8 cellular contexts compared by ENCODE assay signal in genomic region chr14:81220488-81220766, GRCh38. TPM values are rescaled to one million over a fixed set of nuclear protein-coding genes. Genes with fewer than 3 reads are reported as not detected.
DNase-seq lines count a peak whose midpoint lies in the region; ATAC-seq lines count a peak whose summit lies in the region.

No MANE protein-coding gene starts in this region.

- H3K27ac Mint-ChIP-seq in activated CD8-positive, alpha-beta T cell treated with anti-CD3 and anti-CD28 coated beads, Interleukin-2, amount 10 ng/mL, durations not matched to agents 7 days and 5 days = peak overlapping the region; percentile 98
- peak overlapping the region; percentile 99 for H3K27ac Mint-ChIP-seq in stimulated activated naive B cell treated with anti-CD40 and anti-IgM and Interleukin-4, amounts not matched to agents 10 μg/mL and 1 μg/mL and 100 μg/mL, for 72 hours

- peak overlapping the region; percentile 93 for H3K4me3 Mint-ChIP-seq in activated CD8-positive, alpha-beta T cell treated with anti-CD3 and anti-CD28 coated beads, Interleukin-2, amount 10 ng/mL, durations not matched to agents 7 days and 5 days
- H3K4me3 Mint-ChIP-seq in stimulated activated naive B cell treated with anti-CD40 and anti-IgM and Interleukin-4, amounts not matched to agents 10 μg/mL and 1 μg/mL and 100 μg/mL, for 72 hours = peak overlapping the region; percentile 93 to 96

- H3K27me3 Mint-ChIP-seq in activated CD8-positive, alpha-beta T cell treated with anti-CD3 and anti-CD28 coated beads, Interleukin-2, amount 10 ng/mL, durations not matched to agents 7 days and 5 days (ENCODE audit: low read depth) = peaks cover 2% of the 10 kb centered on the region
- H3K27me3 Mint-ChIP-seq in stimulated activated naive B cell treated with anti-CD40 and anti-IgM and Interleukin-4, amounts not matched to agents 10 μg/mL and 1 μg/mL and 100 μg/mL, for 72 hours = no peaks in the 10 kb centered on the region

- peaks cover 26% of the 10 kb centered on the region for H3K36me3 Mint-ChIP-seq in activated CD8-positive, alpha-beta T cell treated with anti-CD3 and anti-CD28 coated beads, Interleukin-2, amount 10 ng/mL, durations not matched to agents 7 days and 5 days (ENCODE audit: low read depth)
- H3K36me3 Mint-ChIP-seq in stimulated activated naive B cell treated with anti-CD40 and anti-IgM and Interleukin-4, amounts not matched to agents 10 μg/mL and 1 μg/mL and 100 μg/mL, for 72 hours = peaks cover 9 to 31% of the 10 kb centered on the region in 2 donors

- DNase-seq in NCI-H1105 treated with DMSO at 0.1 percent for 48 hours (lab: John Stamatoyannopoulos, UW) (peak; percentile 54), NCI-H1105 (lab: John Stamatoyannopoulos, UW) (no peak), A172 (ENCODE audit: low spot score) (no peak), GM19238 (ENCODE audit: insufficient read length, low spot score) (no peak), T1000 (lab: John Stamatoyannopoulos, UW) (no peak)
- no peak for DNase-seq in activated CD8-positive, alpha-beta T cell treated with anti-CD3 and anti-CD28 coated beads, Interleukin-2, amount 10 ng/mL, durations not matched to agents 7 days and 5 days
- no peak for DNase-seq in stimulated activated naive B cell treated with anti-CD40 and anti-IgM and Interleukin-4, amounts not matched to agents 10 μg/mL and 1 μg/mL and 100 μg/mL, for 72 hours

- POLR2A ChIA-PET in activated CD8-positive, alpha-beta T cell treated with anti-CD3 and anti-CD28 coated beads, Interleukin-2, amount 10 ng/mL, durations not matched to agents 7 days and 5 days (lab: Charles Lee) = interaction anchor here (0.6 to 1.8 kb wide), 8 partner anchors 28 to 311 kb away, joined by 3 to 12 read pairs (median 4); partner anchors contain the start of gene CEP128

- ATAC-seq in activated CD8-positive, alpha-beta T cell treated with anti-CD3 and anti-CD28 coated beads, Interleukin-2, amount 10 ng/mL, durations not matched to agents 7 days and 5 days = no peak
- ATAC-seq in stimulated activated naive B cell treated with anti-CD40 and anti-IgM and Interleukin-4, amounts not matched to agents 10 μg/mL and 1 μg/mL and 100 μg/mL, for 72 hours (replicated peaks) = no peak

- H3K4me3 ChIP-seq in iPS-11a (ENCODE audit: low read depth, low read length) = peak overlapping the region; percentile 79

- no peaks in the 10 kb centered on the region for H3K9me3 Mint-ChIP-seq in activated CD8-positive, alpha-beta T cell treated with anti-CD3 and anti-CD28 coated beads, Interleukin-2, amount 10 ng/mL, durations not matched to agents 7 days and 5 days (ENCODE audit: insufficient read depth)
- H3K9me3 Mint-ChIP-seq in stimulated activated naive B cell treated with anti-CD40 and anti-IgM and Interleukin-4, amounts not matched to agents 10 μg/mL and 1 μg/mL and 100 μg/mL, for 72 hours = peaks cover 0 to 1% of the 10 kb centered on the region in 2 donors

- peaks cover 32% of the 10 kb centered on the region for H3K4me1 Mint-ChIP-seq in activated CD8-positive, alpha-beta T cell treated with anti-CD3 and anti-CD28 coated beads, Interleukin-2, amount 10 ng/mL, durations not matched to agents 7 days and 5 days (ENCODE audit: low read depth)
- peaks cover 12 to 36% of the 10 kb centered on the region in 2 donors for H3K4me1 Mint-ChIP-seq in stimulated activated naive B cell treated with anti-CD40 and anti-IgM and Interleukin-4, amounts not matched to agents 10 μg/mL and 1 μg/mL and 100 μg/mL, for 72 hours

- CTCF ChIA-PET in activated CD8-positive, alpha-beta T cell treated with anti-CD3 and anti-CD28 coated beads, Interleukin-2, amount 10 ng/mL, durations not matched to agents 7 days and 5 days (lab: Charles Lee) = no interaction called here

RNA-seq across cellular contexts. Expression of gene GTF2A1, which starts 0.3 kb away (rescaled TPM):
- total RNA-seq in activated CD8-positive, alpha-beta T cell treated with anti-CD3 and anti-CD28 coated beads, Interleukin-2, amount 10 ng/mL, durations not matched to agents 7 days and 5 days = 10 to 100 TPM; 33.6 to 33.7 TPM
- 15.3 and 16.0 TPM in 2 replicates for total RNA-seq in A172 (2014; rRNA removed; shearing (Covaris generic))
